31 cellular contexts compared by ENCODE assay signal in genomic region chr2:79857888-79858287, GRCh38.
"Had no signal": no experiment of that assay in that cellular context is flagged by ENCODE, and none has a peak within 500 bp of the region (broad histone marks: within the 10 kb centered on the region; RNA-seq: fewer than 3 reads in every experiment).

No MANE protein-coding gene starts in this region.

- H3K27ac ChIP-seq: adrenal gland, ascending aorta, body of pancreas, brain microvascular endothelial cell, breast epithelium, cardiac muscle cell had no signal

- DNase-seq: activated effector memory CD4-positive, alpha-beta T cell treated with anti-CD3 and anti-CD28 coated beads, Interleukin-2, amount 50 U/mL, for 16 hours; activated effector memory CD4-positive, alpha-beta T cell treated with Interleukin-2 at 50 U/mL for 16 hours; activated gamma-delta T cell; activated gamma-delta T cell treated with Interleukin-2 at 50 U/mL for 16 hours; activated naive CD4-positive, alpha-beta T cell; activated naive CD4-positive, alpha-beta T cell treated with anti-CD3 and anti-CD28 coated beads for 36 hours; activated naive CD4-positive, alpha-beta T cell treated with anti-CD3 and anti-CD28 coated beads, Interleukin-2, amount 10 ng/mL, durations not matched to agents 7 days and 5 days; activated naive CD4-positive, alpha-beta T cell treated with anti-CD3 and anti-CD28 coated beads, Interleukin-2, amount 50 U/mL, for 16 hours; activated naive CD4-positive, alpha-beta T cell treated with Interleukin-2 at 50 U/mL for 16 hours; activated naive CD8-positive, alpha-beta T cell treated with anti-CD3 and anti-CD28 coated beads for 36 hours; activated naive CD8-positive, alpha-beta T cell treated with anti-CD3 and anti-CD28 coated beads, Interleukin-2, amount 10 ng/mL, durations not matched to agents 7 days and 5 days; activated naive CD8-positive, alpha-beta T cell treated with anti-CD3 and anti-CD28 coated beads, Interleukin-2, amount 50 U/mL, for 24 hours; activated T-cell treated with anti-CD3 and anti-CD28 coated beads, Interleukin-2, amount 50 U/mL, for 1 hour; activated T-cell treated with anti-CD3 and anti-CD28 coated beads, Interleukin-2, amount 50 U/mL, for 24 hours; activated T-cell treated with anti-CD3 and anti-CD28 coated beads, Interleukin-2, amount 50 U/mL, for 4 hours; activated T-cell treated with anti-CD3 and anti-CD28 coated beads, Interleukin-2, amount 50 U/mL, for 48 hours; activated T-cell treated with anti-CD3 and anti-CD28 coated beads, Interleukin-2, amount 50 U/mL, for 72 hours; adrenal gland; amniotic stem cell; anterior cingulate cortex; aorta; body of pancreas; brain microvascular endothelial cell; caudate nucleus; central memory CD4-positive, alpha-beta T cell; cerebellar nuclear complex had no signal

- H3K4me3 ChIP-seq: adrenal gland, ascending aorta, body of pancreas, breast epithelium, cardiac muscle cell had no signal

- ATAC-seq: activated naive CD4-positive, alpha-beta T cell treated with anti-CD3 and anti-CD28 coated beads, Interleukin-2, amount 50 U/mL, for 72 hours; activated naive CD8-positive, alpha-beta T cell treated with anti-CD3 and anti-CD28 coated beads, Interleukin-2, amount 50 U/mL, for 24 hours; activated T-cell treated with anti-CD3 and anti-CD28 coated beads, Interleukin-2, amount 50 U/mL, for 4 hours; activated T-cell treated with anti-CD3 and anti-CD28 coated beads, Interleukin-2, amount 50 U/mL, for 72 hours; activated T-helper 17 cell treated with anti-CD3 and anti-CD28 coated beads, Interleukin-2, amount 50 U/mL, for 72 hours; body of pancreas had no signal

- H3K36me3 ChIP-seq: adrenal gland, ascending aorta, brain microvascular endothelial cell, breast epithelium, cardiac muscle cell had no signal

- H3K9me3 ChIP-seq: adrenal gland, ascending aorta, body of pancreas, breast epithelium had no signal

- H3K27me3 ChIP-seq: adrenal gland, ascending aorta, body of pancreas, brain microvascular endothelial cell, cardiac muscle cell had no signal

- H3K4me1 ChIP-seq: adrenal gland, ascending aorta, breast epithelium had no signal
